In the genomic region with DNA sequence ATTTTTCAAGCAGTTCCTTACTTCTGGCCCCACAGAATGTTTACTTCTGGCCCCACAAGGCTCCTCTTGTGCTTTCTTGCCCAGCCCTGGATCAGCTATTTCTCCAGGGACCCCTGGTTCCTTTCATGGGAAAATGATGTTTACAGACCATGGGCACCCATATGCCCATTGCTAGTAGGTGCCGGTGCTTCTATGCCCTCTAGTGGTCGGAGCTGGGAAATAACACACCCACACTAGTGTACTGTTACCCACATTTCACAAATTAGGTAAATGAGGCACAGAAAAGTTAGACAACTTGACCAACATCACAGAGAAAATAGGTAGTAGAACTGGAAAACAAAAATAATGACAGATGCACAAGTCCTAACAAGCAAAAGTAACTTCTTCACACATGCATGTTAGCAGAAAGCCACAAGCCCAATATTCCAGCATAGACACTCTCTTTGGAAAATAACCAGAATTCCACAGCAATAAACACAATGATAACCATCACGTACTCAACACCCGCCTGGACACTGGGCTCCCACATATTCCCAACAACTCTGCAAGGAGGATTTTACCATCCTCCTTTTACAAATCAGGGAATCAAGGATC, we compare ENCODE assay signal across 8 cellular contexts. TPM values are rescaled to one million over a fixed set of nuclear protein-coding genes. Genes with fewer than 3 reads are reported as not detected.
DNase-seq lines count a peak whose midpoint lies in the region; ATAC-seq and TF ChIP-seq lines count a peak whose summit lies in the region.

No MANE protein-coding gene starts in this region.

- H3K4me3 Mint-ChIP-seq in mesothelial cell of epicardium = no peak overlapping the region
- H3K4me3 Mint-ChIP-seq in stimulated activated effector memory CD8-positive, alpha-beta T cell treated with anti-CD3 and anti-CD28 coated beads, Interleukin-12 subunit alpha, Interleukin-12 subunit beta, amount 100 ng/mL, for 72 hours = no peak overlapping the region

- H3K27me3 Mint-ChIP-seq in mesothelial cell of epicardium (ENCODE audit: low read depth) = no peaks in the 10 kb centered on the region

- no peak overlapping the region for H3K27ac Mint-ChIP-seq in mesothelial cell of epicardium
- H3K27ac Mint-ChIP-seq in stimulated activated effector memory CD8-positive, alpha-beta T cell treated with anti-CD3 and anti-CD28 coated beads, Interleukin-12 subunit alpha, Interleukin-12 subunit beta, amount 100 ng/mL, for 72 hours = no peak overlapping the region

- ATAC-seq in stimulated activated effector memory CD8-positive, alpha-beta T cell treated with anti-CD3 and anti-CD28 coated beads, Interleukin-12 subunit alpha, Interleukin-12 subunit beta, amount 100 ng/mL, for 72 hours = peak; percentile 84
- ATAC-seq in GM18520 (IDR thresholded peaks at IDR 0.05; ENCODE audit: unreplicated experiment) = no peak

- peak; percentile 45 for DNase-seq in NCI-H146 (lab: John Stamatoyannopoulos, UW)
- DNase-seq in NCI-H146 treated with DMSO at 0.1 percent for 48 hours (lab: John Stamatoyannopoulos, UW; ENCODE audit: unreplicated experiment) = no peak
- DNase-seq in NCI-H1694 (lab: John Stamatoyannopoulos, UW) = peak; percentile 43
- DNase-seq in activated CD4-positive, alpha-beta T cell treated with anti-CD3 and anti-CD28 coated beads for 1 hour = peak; percentile 41
- DNase-seq in choroid plexus epithelial cell (ENCODE audit: low read depth) = peak; percentile 43
- DNase-seq in mesothelial cell of epicardium (ENCODE audit: low spot score in 2 of 2, unreplicated experiment in 2 of 2) = no peak
- DNase-seq in stimulated activated effector memory CD8-positive, alpha-beta T cell treated with anti-CD3 and anti-CD28 coated beads, Interleukin-12 subunit alpha, Interleukin-12 subunit beta, amount 100 ng/mL, for 72 hours (ENCODE audit: low spot score in 2 of 2) = peak; percentile 58 to 81

- no peaks in the 10 kb centered on the region for H3K36me3 Mint-ChIP-seq in mesothelial cell of epicardium
- H3K36me3 Mint-ChIP-seq in stimulated activated effector memory CD8-positive, alpha-beta T cell treated with anti-CD3 and anti-CD28 coated beads, Interleukin-12 subunit alpha, Interleukin-12 subunit beta, amount 100 ng/mL, for 72 hours = no peaks in the 10 kb centered on the region

- H3K9me3 Mint-ChIP-seq in mesothelial cell of epicardium = peaks cover 50% of the 10 kb centered on the region
- H3K9me3 Mint-ChIP-seq in stimulated activated effector memory CD8-positive, alpha-beta T cell treated with anti-CD3 and anti-CD28 coated beads, Interleukin-12 subunit alpha, Interleukin-12 subunit beta, amount 100 ng/mL, for 72 hours = no peaks in the 10 kb centered on the region

- TF ChIP-seq CTCF in choroid plexus epithelial cell (conservative IDR thresholded peaks at IDR 0.05; ENCODE audit: low read depth, low read length) (peak; percentile 73), mesothelial cell of epicardium (IDR thresholded peaks at IDR 0.05; ENCODE audit: unreplicated experiment) (peak; percentile 8)

- H3K4me3 ChIP-seq in choroid plexus epithelial cell (ENCODE audit: low read depth, low read length) = no peak overlapping the region

- no peaks in the 10 kb centered on the region for H3K4me1 Mint-ChIP-seq in mesothelial cell of epicardium
- peaks cover 6% of the 10 kb centered on the region for H3K4me1 Mint-ChIP-seq in stimulated activated effector memory CD8-positive, alpha-beta T cell treated with anti-CD3 and anti-CD28 coated beads, Interleukin-12 subunit alpha, Interleukin-12 subunit beta, amount 100 ng/mL, for 72 hours

RNA-seq across cellular contexts. Expression of gene CEACAM6, which starts 1.3 kb away (rescaled TPM):
- total RNA-seq in mesothelial cell of epicardium = not detected in 3 replicates

RNA-seq across cellular contexts. Expression of gene CEACAM3, which starts 42.4 kb away (rescaled TPM):
- not detected in 3 replicates for total RNA-seq in mesothelial cell of epicardium

RNA-seq across cellular contexts. Expression of gene CEACAM5, which starts 45.6 kb away (rescaled TPM):
- total RNA-seq in mesothelial cell of epicardium = not detected in 3 replicates

Comparison
In these comparisons a context has a peak if more than half of its experiments do, and no peak if none do; other contexts are left out.
1. DNase-seq: peak in NCI-H146 (single experiment), NCI-H1694 (single experiment), activated CD4-positive, alpha-beta T cell treated with anti-CD3 and anti-CD28 coated beads for 1 hour (single experiment), choroid plexus epithelial cell (single experiment) and stimulated activated effector memory CD8-positive, alpha-beta T cell treated with anti-CD3 and anti-CD28 coated beads, Interleukin-12 subunit alpha, Interleukin-12 subunit beta, amount 100 ng/mL, for 72 hours (2 of 2); none in NCI-H146 treated with DMSO at 0.1 percent for 48 hours (single experiment) and mesothelial cell of epicardium (0 of 2).